In genomic region chr1:114344656-114345055, GRCh38 we compare ENCODE assay signal across 1 cellular context.
TF ChIP-seq lines count a peak whose summit lies in the region.

No MANE protein-coding gene starts in this region.

TF ChIP-seq in K562, 482 proteins besides CTCF, POLR2A, EP300 and RAD21 (continued from another document):
- TF ChIP-seq BRF2 (IDR thresholded peaks at IDR 0.05; ENCODE audit: borderline replicate concordance, insufficient read depth, insufficient read length) (no peak), ZNF76 (CRISPR knock-in tag; IDR thresholded peaks at IDR 0.05; ENCODE audit: borderline replicate concordance) (no peak), SETDB1 (IDR thresholded peaks at IDR 0.05; ENCODE audit: low read length) (no peak), MAFK (IDR thresholded peaks at IDR 0.05; ENCODE audit: low read length) (no peak), POLR2AphosphoS5 (IDR thresholded peaks at IDR 0.05; ENCODE audit: control insufficient read depth, insufficient read depth, low read depth, low read length) (no peak), CBX5 (IDR thresholded peaks at IDR 0.05; ENCODE audit: borderline replicate concordance, low read depth) (no peak), TCF7 (IDR thresholded peaks at IDR 0.05; ENCODE audit: borderline replicate concordance) (no peak), STAT6 (CRISPR knock-in tag; IDR thresholded peaks at IDR 0.05) (no peak), CREB3L1 (IDR thresholded peaks at IDR 0.05; ENCODE audit: borderline replicate concordance, low read depth) (no peak), CAMTA2 (CRISPR knock-in tag; conservative IDR thresholded peaks at IDR 0.05) (no peak), HMBOX1 (IDR thresholded peaks at IDR 0.05) (no peak), CTCFL (IDR thresholded peaks at IDR 0.05; ENCODE audit: borderline replicate concordance, insufficient read depth, low read depth, low read length, poor library complexity, severe bottlenecking) (no peak), POLR2B (IDR thresholded peaks at IDR 0.05; ENCODE audit: low read depth, partially characterized antibody) (no peak), IRF1 (CRISPR knock-in tag; IDR thresholded peaks at IDR 0.05; ENCODE audit: borderline replicate concordance) (no peak), PREB (CRISPR knock-in tag; IDR thresholded peaks at IDR 0.05) (no peak), BACH1 (tag; IDR thresholded peaks at IDR 0.05) (no peak), ZNF586 (CRISPR knock-in tag; conservative IDR thresholded peaks at IDR 0.05) (no peak)
